ENCODE assay signal across 1 cellular context in genomic region chr10:71661060-71661622, GRCh38.
TF ChIP-seq lines count a peak whose summit lies in the region.

No MANE protein-coding gene starts in this region.

TF ChIP-seq in GM23338, 12 proteins besides CTCF, POLR2A, EP300 and RAD21 (continued from another document):
- TF ChIP-seq ZNF462 (CRISPR knock-in tag; IDR thresholded peaks at IDR 0.05) (no peak), ZNF114 (CRISPR knock-in tag; IDR thresholded peaks at IDR 0.05) (no peak), CREB1 (CRISPR knock-in tag; IDR thresholded peaks at IDR 0.05; ENCODE audit: low read depth) (no peak), NANOG (IDR thresholded peaks at IDR 0.05; ENCODE audit: borderline replicate concordance) (no peak), STAT1 (IDR thresholded peaks at IDR 0.05; ENCODE audit: unreplicated experiment) (no peak), ETS1 (IDR thresholded peaks at IDR 0.05) (no peak), EZH2 (IDR thresholded peaks at IDR 0.05; ENCODE audit: low read depth, unreplicated experiment) (no peak), ZNF331 (CRISPR knock-in tag; IDR thresholded peaks at IDR 0.05; ENCODE audit: low read depth) (no peak), JUNB (IDR thresholded peaks at IDR 0.05; ENCODE audit: unreplicated experiment) (no peak)
TF ChIP-seq in GM23338: peak in this region for 0.
